In the genomic region with DNA sequence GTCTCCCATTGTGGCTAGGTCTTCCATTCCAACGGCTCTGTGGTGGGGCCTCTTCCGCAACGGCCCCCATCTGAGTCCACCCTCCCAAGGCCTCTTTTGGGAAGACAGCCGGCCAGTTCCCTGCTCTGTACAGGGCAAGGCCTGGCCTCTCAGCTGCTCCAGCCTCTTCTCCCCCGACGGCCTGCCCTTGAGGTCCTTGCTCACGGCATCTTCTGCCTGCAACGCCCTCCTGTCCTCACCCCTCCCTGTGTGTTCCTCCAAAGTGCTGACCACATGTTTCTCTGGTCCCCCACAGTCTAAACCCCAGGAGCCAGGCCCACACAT, we compare ENCODE assay signal across 1 cellular context.
TF ChIP-seq lines count a peak whose summit lies in the region.

No MANE protein-coding gene starts in this region.

TF ChIP-seq in HepG2, 621 proteins besides CTCF, POLR2A, EP300 and RAD21:
- no peak for TF ChIP-seq ZNF124 (CRISPR knock-in tag; IDR thresholded peaks at IDR 0.05)
- TF ChIP-seq ZFAT (CRISPR knock-in tag; conservative IDR thresholded peaks at IDR 0.05), result no peak
- no peak for TF ChIP-seq SATB2 (CRISPR knock-in tag; IDR thresholded peaks at IDR 0.05)
TF ChIP-seq in HepG2: peak in this region for 0.
